Comparison of ENCODE assay signal across 13 cellular contexts in genomic region chr14:29710015-29710414, GRCh38.
DNase-seq lines count a peak whose midpoint lies in the region; ATAC-seq and TF ChIP-seq lines count a peak whose summit lies in the region.
"Had no signal": no experiment of that assay in that cellular context is flagged by ENCODE, and none has a peak within 500 bp of the region (broad histone marks: within the 10 kb centered on the region; RNA-seq: fewer than 3 reads in every experiment).

No MANE protein-coding gene starts in this region.

- ATAC-seq in HG02852 (IDR thresholded peaks at IDR 0.05; ENCODE audit: unreplicated experiment) (no peak), GM18519 (IDR thresholded peaks at IDR 0.05; ENCODE audit: low FRiP score, unreplicated experiment) (no peak)

- H3K4me3 ChIP-seq in epithelial cell of proximal tubule (ENCODE audit: low read depth, low read length), result no peak overlapping the region
- H3K4me3 ChIP-seq: skin epidermis had no signal

- H3K36me3 Mint-ChIP-seq in progenitor cell of endocrine pancreas (ENCODE audit: insufficient read depth), result peaks cover 4% of the 10 kb centered on the region
- H3K36me3 Mint-ChIP-seq: activated naive CD8-positive, alpha-beta T cell treated with anti-CD3 and anti-CD28 coated beads for 36 hours had no signal

- peak; percentile 51 for TF ChIP-seq CTCF in epithelial cell of proximal tubule (conservative IDR thresholded peaks at IDR 0.05; ENCODE audit: low read depth, low read length)
- peak; percentile 14 for TF ChIP-seq CTCF in progenitor cell of endocrine pancreas (IDR thresholded peaks at IDR 0.05; ENCODE audit: unreplicated experiment)

- H3K27ac Mint-ChIP-seq in progenitor cell of endocrine pancreas, result no peak overlapping the region
- H3K27ac Mint-ChIP-seq: activated naive CD8-positive, alpha-beta T cell treated with anti-CD3 and anti-CD28 coated beads for 36 hours had no signal

- DNase-seq in NCI-H748 (lab: John Stamatoyannopoulos, UW; ENCODE audit: unreplicated experiment), result peak; percentile 33
- DNase-seq in NCI-H748 treated with DMSO at 0.1 percent for 48 hours (lab: John Stamatoyannopoulos, UW), result no peak
- peak; percentile 24 for DNase-seq in OCI-M1 (lab: John Stamatoyannopoulos, UW)
- DNase-seq in epithelial cell of proximal tubule (ENCODE audit: low read depth), result no peak
- DNase-seq in progenitor cell of endocrine pancreas (ENCODE audit: low spot score, unreplicated experiment), result no peak
- no peak for DNase-seq in NCI-H2196 treated with DMSO at 0.1 percent for 48 hours (lab: John Stamatoyannopoulos, UW; ENCODE audit: unreplicated experiment)
- DNase-seq: activated naive CD8-positive, alpha-beta T cell treated with anti-CD3 and anti-CD28 coated beads for 36 hours; effector memory CD4-positive, alpha-beta T cell; EL; trophoblast cell had no signal

- H3K27me3 Mint-ChIP-seq in progenitor cell of endocrine pancreas, result no peaks in the 10 kb centered on the region

- H3K4me3 Mint-ChIP-seq in progenitor cell of endocrine pancreas (ENCODE audit: low read depth), result no peak overlapping the region
- H3K4me3 Mint-ChIP-seq: activated naive CD8-positive, alpha-beta T cell treated with anti-CD3 and anti-CD28 coated beads for 36 hours had no signal

- no peaks in the 10 kb centered on the region for H3K4me1 Mint-ChIP-seq in progenitor cell of endocrine pancreas (ENCODE audit: low read depth)
- H3K4me1 Mint-ChIP-seq: activated naive CD8-positive, alpha-beta T cell treated with anti-CD3 and anti-CD28 coated beads for 36 hours had no signal

- H3K9me3 Mint-ChIP-seq in progenitor cell of endocrine pancreas (ENCODE audit: low read depth), result peaks cover 5% of the 10 kb centered on the region

Comparison
In these comparisons a context has a peak if more than half of its experiments do, and no peak if none do; other contexts are left out.
1. DNase-seq: peak in NCI-H748 (single experiment) and OCI-M1 (single experiment); none in NCI-H748 treated with DMSO at 0.1 percent for 48 hours (single experiment), epithelial cell of proximal tubule (single experiment), progenitor cell of endocrine pancreas (single experiment) and NCI-H2196 treated with DMSO at 0.1 percent for 48 hours (single experiment).